1 cellular context compared by ENCODE assay signal in the genomic region with DNA sequence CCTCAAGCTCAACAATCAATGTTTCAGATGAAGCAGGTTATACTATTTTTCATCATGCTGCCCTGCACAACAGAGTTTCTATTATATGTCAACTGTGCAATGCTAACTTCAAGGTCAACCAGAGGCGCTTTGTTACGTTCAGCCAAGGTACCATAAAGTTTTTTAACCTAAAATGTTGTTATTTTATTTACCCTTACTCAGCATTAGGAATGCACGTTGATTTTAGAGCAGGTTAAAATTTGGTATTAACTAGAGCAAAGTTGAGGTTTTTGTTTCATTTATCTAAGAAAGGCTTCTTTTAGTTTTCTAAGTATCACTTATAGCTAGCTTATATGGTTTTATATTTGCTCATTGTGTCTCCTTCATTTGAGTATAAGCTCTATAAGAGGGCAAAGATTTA.
TF ChIP-seq lines count a peak whose summit lies in the region.

No MANE protein-coding gene starts in this region.

TF ChIP-seq in SK-N-SH treated with all-trans-retinoic acid at 6 μM for 48 hours, 23 proteins besides CTCF, POLR2A, EP300 and RAD21 (continued from another document):
- TF ChIP-seq, protein P1, sequence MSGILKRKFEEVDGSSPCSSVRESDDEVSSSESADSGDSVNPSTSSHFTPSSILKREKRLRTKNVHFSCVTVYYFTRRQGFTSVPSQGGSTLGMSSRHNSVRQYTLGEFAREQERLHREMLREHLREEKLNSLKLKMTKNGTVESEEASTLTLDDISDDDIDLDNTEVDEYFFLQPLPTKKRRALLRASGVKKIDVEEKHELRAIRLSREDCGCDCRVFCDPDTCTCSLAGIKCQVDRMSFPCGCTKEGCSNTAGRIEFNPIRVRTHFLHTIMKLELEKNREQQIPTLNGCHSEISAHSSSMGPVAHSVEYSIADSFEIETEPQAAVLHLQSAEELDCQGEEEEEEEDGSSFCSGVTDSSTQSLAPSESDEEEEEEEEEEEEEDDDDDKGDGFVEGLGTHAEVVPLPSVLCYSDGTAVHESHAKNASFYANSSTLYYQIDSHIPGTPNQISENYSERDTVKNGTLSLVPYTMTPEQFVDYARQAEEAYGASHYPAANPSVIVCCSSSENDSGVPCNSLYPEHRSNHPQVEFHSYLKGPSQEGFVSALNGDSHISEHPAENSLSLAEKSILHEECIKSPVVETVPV (CRISPR knock-in tag; IDR thresholded peaks at IDR 0.05): no peak
TF ChIP-seq in SK-N-SH treated with all-trans-retinoic acid at 6 μM for 48 hours: peak in this region for 0.
